In genomic region chr2:130391058-130391871, GRCh38 we compare ENCODE assay signal across 1 cellular context.
TF ChIP-seq lines count a peak whose summit lies in the region.

No MANE protein-coding gene starts in this region.

TF ChIP-seq in HEK293, 187 proteins besides CTCF, POLR2A, EP300 and RAD21 (continued from another document):
- TF ChIP-seq ZNF629 (tag by site-specific recombination; IDR thresholded peaks at IDR 0.05) (peak; percentile 86), ZXDB (tag by site-specific recombination; IDR thresholded peaks at IDR 0.05) (peak; percentile 87), ZBTB21 (tag by site-specific recombination; IDR thresholded peaks at IDR 0.05) (peak; percentile 75), ZNF335 (tag by site-specific recombination; conservative IDR thresholded peaks at IDR 0.05) (peak; percentile 85), SP3 (tag by site-specific recombination; IDR thresholded peaks at IDR 0.05) (no peak), GLIS2 (tag by site-specific recombination; IDR thresholded peaks at IDR 0.05) (peak; percentile 33; the same call in 1 of the 2 replicates), ZBTB26 (tag by site-specific recombination; optimal IDR thresholded peaks at IDR 0.05) (peak; percentile 66), ZNF10 (tag by site-specific recombination; IDR thresholded peaks at IDR 0.05) (0 out of 2 replicates have a peak, but pooled peaks have one; percentile 13), ZNF843 (tag by site-specific recombination; IDR thresholded peaks at IDR 0.05) (no peak), ZNF544 (tag by site-specific recombination; IDR thresholded peaks at IDR 0.05) (no peak), KLF10 (tag by site-specific recombination; IDR thresholded peaks at IDR 0.05) (peak; percentile 34; the same call in 1 of the 2 replicates)
TF ChIP-seq in HEK293: peak in this region for 20.
